In genomic region chr17:1590031-1590746, GRCh38 we compare ENCODE assay signal across 8 cellular contexts. TPM values are rescaled to one million over a fixed set of nuclear protein-coding genes. Genes with fewer than 3 reads are reported as not detected.
DNase-seq lines count a peak whose midpoint lies in the region; ATAC-seq, FAIRE-seq and TF ChIP-seq lines count a peak whose summit lies in the region.

No MANE protein-coding gene starts in this region.

- H3K9me3 Mint-ChIP-seq in activated B cell treated with CpG ODN at 0.5 μM for 24 hours: no peaks in the 10 kb centered on the region

- DNase-seq in ACHN: peak; percentile 87
- DNase-seq in activated B cell treated with CpG ODN at 0.5 μM for 24 hours: no peak
- peak; percentile 85 to 89 (median 86) for DNase-seq in right cardiac atrium
- peak in 1 of 2 donors; percentile 82 for DNase-seq in suprapubic skin (ENCODE audit: low spot score in 2 of 2)
- no peak for DNase-seq in GM19239 (ENCODE audit: insufficient read length, low spot score)
- no peak for DNase-seq in NCI-H1694 (lab: John Stamatoyannopoulos, UW)

- H3K4me3 ChIP-seq in HEK293 (ENCODE audit: low read depth, low read length): no peak overlapping the region
- no peak overlapping the region for H3K4me3 ChIP-seq in right cardiac atrium (ENCODE audit: low read length)
- no peak overlapping the region for H3K4me3 ChIP-seq in suprapubic skin

- in situ Hi-C loops in ACHN (cut with HindIII; ENCODE audit: low pct_ligation_motif_present, low pct_unique_long_range_greater_than_20kb, low sequenced_read_pairs): no loop called here

- H3K27me3 ChIP-seq in right cardiac atrium (ENCODE audit: control insufficient read depth, insufficient read depth): no peaks in the 10 kb centered on the region
- H3K27me3 ChIP-seq in suprapubic skin: no peaks in the 10 kb centered on the region

- TF ChIP-seq POLR2A in suprapubic skin (IDR thresholded peaks at IDR 0.05): no peak

- CTCF ChIA-PET in HEK293 (lab: Yijun Ruan, JAX): interaction anchor here (0.6 to 2.9 kb wide), 2 partner anchors 16 to 226 kb away, joined by 3 to 14 read pairs; no protein-coding TSS in a partner anchor
- CTCF ChIA-PET in activated B cell treated with CpG ODN at 0.5 μM for 24 hours (lab: Charles Lee): interaction anchor here (5.2 kb wide), 1 partner anchor 16 kb away, joined by 26 read pairs; no protein-coding TSS in a partner anchor

- POLR2A ChIA-PET in HEK293 (lab: Yijun Ruan, JAX): interaction anchor here (0.6 to 1.5 kb wide), 4 partner anchors 16 to 165 kb away, joined by 4 to 7 read pairs (median 4); no protein-coding TSS in a partner anchor
- POLR2A ChIA-PET in activated B cell treated with CpG ODN at 0.5 μM for 24 hours (lab: Charles Lee): interaction anchor here (6.3 to 11.4 kb wide), 4 partner anchors 12 to 38 kb away, joined by 42 to 222 read pairs (median 94); partner anchors contain the start of gene SLC43A2

- intact Hi-C loops in activated B cell treated with CpG ODN at 0.5 μM for 24 hours (cut with micrococcal nuclease) (no loop called here), right cardiac atrium (cut with DNase I) (no loop called here)

- H3K36me3 ChIP-seq in HEK293 (ENCODE audit: control insufficient read depth in 2 of 2, insufficient read depth in 1 of 2, low read length in 2 of 2): no peaks in the 10 kb centered on the region
- H3K36me3 ChIP-seq in suprapubic skin: no peaks in the 10 kb centered on the region

- 36% methylated on average over 19 of the region's 19 CpGs for WGBS in right cardiac atrium
- WGBS in suprapubic skin: 39% methylated on average over 19 of the region's 19 CpGs

- H3K4me1 ChIP-seq in HEK293 (ENCODE audit: control insufficient read depth, insufficient read depth, low read length) (peaks cover 8% of the 10 kb centered on the region), right cardiac atrium (ENCODE audit: control insufficient read depth, insufficient read depth, low read length) (peaks cover 2% of the 10 kb centered on the region), suprapubic skin (peaks cover 20% of the 10 kb centered on the region)

- no peak for FAIRE-seq in GM19239 (lab: Jason Lieb, UNC)

- peak overlapping the region; percentile 46 for H3K27ac Mint-ChIP-seq in activated B cell treated with CpG ODN at 0.5 μM for 24 hours

- TF ChIP-seq CTCF in HEK293 (tag by site-specific recombination; IDR thresholded peaks at IDR 0.05): no peak
- TF ChIP-seq CTCF in activated B cell treated with CpG ODN at 0.5 μM for 24 hours (IDR thresholded peaks at IDR 0.05): no peak
- no peak for TF ChIP-seq CTCF in suprapubic skin (IDR thresholded peaks at IDR 0.05)

- H3K4me1 Mint-ChIP-seq in activated B cell treated with CpG ODN at 0.5 μM for 24 hours: peaks cover 48% of the 10 kb centered on the region

- H3K27ac ChIP-seq in HEK293 (ENCODE audit: extremely low read depth, low read depth, low read length) (no peak overlapping the region), right cardiac atrium (ENCODE audit: low read length) (peak overlapping the region; percentile 96), suprapubic skin (peak overlapping the region; percentile 73)

- H3K27me3 Mint-ChIP-seq in activated B cell treated with CpG ODN at 0.5 μM for 24 hours: no peaks in the 10 kb centered on the region

- no peak for TF ChIP-seq EP300 in suprapubic skin (IDR thresholded peaks at IDR 0.05)

- ATAC-seq in activated B cell treated with CpG ODN at 0.5 μM for 24 hours (ENCODE audit: low read depth): no peak
- ATAC-seq in right cardiac atrium: peak; percentile 88 to 89
- ATAC-seq in GM18909 (IDR thresholded peaks at IDR 0.05; ENCODE audit: poor library complexity, unreplicated experiment): no peak

- no peak overlapping the region for H3K4me3 Mint-ChIP-seq in activated B cell treated with CpG ODN at 0.5 μM for 24 hours

- peaks cover 62% of the 10 kb centered on the region for H3K36me3 Mint-ChIP-seq in activated B cell treated with CpG ODN at 0.5 μM for 24 hours (ENCODE audit: low read depth)

- H3K9me3 ChIP-seq in HEK293 (ENCODE audit: control insufficient read depth, insufficient read depth, low read depth, low read length): no peaks in the 10 kb centered on the region
- H3K9me3 ChIP-seq in right cardiac atrium (ENCODE audit: control insufficient read depth, low read length): no peaks in the 10 kb centered on the region
- H3K9me3 ChIP-seq in suprapubic skin: no peaks in the 10 kb centered on the region

TF ChIP-seq in HEK293, 187 proteins besides CTCF, POLR2A, EP300 and RAD21 (continues in another document):
- TF ChIP-seq ZNF391 (tag by site-specific recombination; IDR thresholded peaks at IDR 0.05; ENCODE audit: borderline replicate concordance, low read depth) (no peak), KLF17 (tag by site-specific recombination; IDR thresholded peaks at IDR 0.05) (peak; percentile 80), ZNF366 (tag by site-specific recombination; conservative IDR thresholded peaks at IDR 0.05) (peak; percentile 66; the same call in 1 of the 2 replicates), ZIC2 (tag by site-specific recombination; IDR thresholded peaks at IDR 0.05) (peak; percentile 40; the same call in 1 of the 2 replicates), GLIS1 (tag by site-specific recombination; IDR thresholded peaks at IDR 0.05) (peak; percentile 55), PRDM6 (tag by site-specific recombination; IDR thresholded peaks at IDR 0.05) (no peak), TRIM28 (IDR thresholded peaks at IDR 0.05; ENCODE audit: borderline replicate concordance, low read length) (peak; percentile 39; the same call in 1 of the 2 replicates), SP3 (tag by site-specific recombination; IDR thresholded peaks at IDR 0.05) (peak; percentile 13; the same call in 1 of the 2 replicates)
- TF ChIP-seq, protein P1, sequence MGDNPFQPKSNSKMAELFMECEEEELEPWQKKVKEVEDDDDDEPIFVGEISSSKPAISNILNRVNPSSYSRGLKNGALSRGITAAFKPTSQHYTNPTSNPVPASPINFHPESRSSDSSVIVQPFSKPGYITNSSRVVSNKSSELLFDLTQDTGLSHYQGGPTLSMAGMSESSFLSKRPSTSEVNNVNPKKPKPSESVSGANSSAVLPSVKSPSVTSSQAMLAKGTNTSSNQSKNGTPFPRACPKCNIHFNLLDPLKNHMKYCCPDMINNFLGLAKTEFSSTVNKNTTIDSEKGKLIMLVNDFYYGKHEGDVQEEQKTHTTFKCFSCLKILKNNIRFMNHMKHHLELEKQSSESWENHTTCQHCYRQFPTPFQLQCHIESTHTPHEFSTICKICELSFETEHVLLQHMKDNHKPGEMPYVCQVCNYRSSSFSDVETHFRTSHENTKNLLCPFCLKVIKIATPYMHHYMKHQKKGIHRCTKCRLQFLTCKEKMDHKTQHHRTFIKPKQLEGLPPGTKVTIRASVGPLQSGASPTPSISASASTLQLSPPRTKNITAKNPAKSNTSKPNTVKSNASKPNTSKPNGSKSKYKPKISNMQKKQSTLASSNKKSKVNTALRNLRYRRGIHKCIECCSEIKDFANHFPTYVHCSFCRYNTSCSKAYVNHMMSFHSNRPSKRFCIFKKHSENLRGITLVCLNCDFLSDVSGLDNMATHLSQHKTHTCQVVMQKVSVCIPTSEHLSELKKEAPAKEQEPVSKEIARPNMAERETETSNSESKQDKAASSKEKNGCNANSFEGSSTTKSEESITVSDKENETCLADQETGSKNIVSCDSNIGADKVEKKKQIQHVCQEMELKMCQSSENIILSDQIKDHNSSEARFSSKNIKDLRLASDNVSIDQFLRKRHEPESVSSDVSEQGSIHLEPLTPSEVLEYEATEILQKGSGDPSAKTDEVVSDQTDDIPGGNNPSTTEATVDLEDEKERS (tag by site-specific recombination; IDR thresholded peaks at IDR 0.05): no peak

RNA-seq across cellular contexts. Expression of gene PITPNA, which starts 27.6 kb away (rescaled TPM):
- total RNA-seq in activated B cell treated with CpG ODN at 0.5 μM for 24 hours (97.0 and 113 TPM in 2 replicates), right cardiac atrium (10 to 100 TPM; 46.5 to 63.5 (median 53.6) TPM), suprapubic skin (10 to 100 TPM; 49.6 to 71.9 (median 61.5) TPM)
- 19.6 TPM for polyA plus RNA-seq in right cardiac atrium

RNA-seq across cellular contexts. Expression of gene SLC43A2, which starts 38.4 kb away (rescaled TPM):
- total RNA-seq in activated B cell treated with CpG ODN at 0.5 μM for 24 hours: 148 and 167 TPM in 2 replicates
- total RNA-seq in right cardiac atrium: 1 to 10 TPM; 4.2 to 6.7 (median 5.6) TPM
- 3.4 TPM for polyA plus RNA-seq in right cardiac atrium
- 10 to 100 TPM in 2 of 4 donors, 1 to 10 TPM in 2; 4.8 to 11.8 (median 10.6) TPM for total RNA-seq in suprapubic skin

RNA-seq across cellular contexts. Expression of gene SCARF1, which starts 55.3 kb away (rescaled TPM):
- total RNA-seq in activated B cell treated with CpG ODN at 0.5 μM for 24 hours: 6.6 and 8.0 TPM in 2 replicates
- total RNA-seq in right cardiac atrium: 10 to 100 TPM in 3 of 4 donors, 1 to 10 TPM in 1; 9.9 to 15.6 (median 13.9) TPM
- polyA plus RNA-seq in right cardiac atrium: 7.7 TPM
- 10 to 100 TPM in 1 of 4 donors, 1 to 10 TPM in 3; 1.8 to 12.4 (median 4.6) TPM for total RNA-seq in suprapubic skin

RNA-seq across cellular contexts. Expression of gene RILP, which starts 59.5 kb away (rescaled TPM):
- total RNA-seq in activated B cell treated with CpG ODN at 0.5 μM for 24 hours: 9.7 and 9.8 TPM in 2 replicates
- total RNA-seq in right cardiac atrium: 10 to 100 TPM; 31.0 to 54.4 (median 48.1) TPM
- polyA plus RNA-seq in right cardiac atrium: 75.1 TPM
- 10 to 100 TPM; 11.9 to 26.0 (median 20.1) TPM for total RNA-seq in suprapubic skin

Comparison
In these comparisons a context has a peak if more than half of its experiments do, and no peak if none do; other contexts are left out.
1. DNase-seq: peak in ACHN (single experiment) and right cardiac atrium (3 of 3); none in activated B cell treated with CpG ODN at 0.5 μM for 24 hours (single experiment), GM19239 (single experiment) and NCI-H1694 (single experiment).
2. ATAC-seq: peak in right cardiac atrium (2 of 2); none in activated B cell treated with CpG ODN at 0.5 μM for 24 hours (single experiment) and GM18909 (single experiment).
3. RNA of gene SLC43A2, which starts 38.4 kb away (total RNA-seq): 148 to 167 TPM in activated B cell treated with CpG ODN at 0.5 μM for 24 hours; 4.8 to 11.8 TPM in suprapubic skin and 4.2 to 6.7 TPM in right cardiac atrium; every median in the first group is over 10 times any median in the second.